ENCODE assay signal across 22 cellular contexts in genomic region chr17:51913491-51913890, GRCh38.
DNase-seq lines count a peak whose midpoint lies in the region; FAIRE-seq and TF ChIP-seq lines count a peak whose summit lies in the region.
"Had no signal": no experiment of that assay in that cellular context is flagged by ENCODE, and none has a peak within 500 bp of the region (broad histone marks: within the 10 kb centered on the region; RNA-seq: fewer than 3 reads in every experiment).

No MANE protein-coding gene starts in this region.

- no peaks in the 10 kb centered on the region for H3K36me3 ChIP-seq in OCI-LY3 (replicated peaks; ENCODE audit: low read depth, low read length)
- no peaks in the 10 kb centered on the region for H3K36me3 ChIP-seq in H1 (ENCODE audit: control insufficient read depth in 2 of 4, insufficient read depth in 4 of 4, low read length in 3 of 4)

- H2BK20ac ChIP-seq in H1 (ENCODE audit: low read length), result no peak overlapping the region

- no peak overlapping the region for H3K27ac ChIP-seq in OCI-LY3 (ENCODE audit: low read length)
- no peak overlapping the region for H3K27ac ChIP-seq in H1 (ENCODE audit: low read depth, low read length)
- H3K27ac ChIP-seq: 22Rv1, A549, C4-2B had no signal

- no peak overlapping the region for H4K91ac ChIP-seq in H1 (replicated peaks; ENCODE audit: insufficient read length, low read length)

- no peak overlapping the region for H2BK120ac ChIP-seq in H1 (replicated peaks; ENCODE audit: low read depth, low read length)

- H2AFZ ChIP-seq in OCI-LY3 (ENCODE audit: low read depth, low read length) (no peak overlapping the region), H1 (ENCODE audit: low read length) (no peak overlapping the region)

- H3K9me3 ChIP-seq in OCI-LY3 (ENCODE audit: insufficient read depth, low read length) (no peaks in the 10 kb centered on the region), H1 (ENCODE audit: insufficient read depth in 2 of 2, low read depth in 1 of 2, low read length in 1 of 2) (no peaks in the 10 kb centered on the region; a peak in 1 of 4 replicates)
- H3K9me3 ChIP-seq: A549, Caco-2 had no signal

- H3K9me3 Mint-ChIP-seq in nephron, result no peaks in the 10 kb centered on the region
- H3K9me3 Mint-ChIP-seq: CD4-positive, alpha-beta T cell had no signal

- CTCF ChIA-PET in H1 (lab: Charles Lee; ENCODE audit: partially characterized antibody), result interaction anchor here (1.2 kb wide), 1 partner anchor 12 kb away, joined by 3 read pairs; no protein-coding TSS in a partner anchor

- TF ChIP-seq POLR2A in H1 (IDR thresholded peaks at IDR 0.05; ENCODE audit: control extremely low read depth in 1 of 2, low read depth in 2 of 2, low read length in 2 of 2), result no peak

- no peaks in the 10 kb centered on the region for H3K79me1 ChIP-seq in H1 (ENCODE audit: low read depth, low read length)

- POLR2A ChIA-PET in H1 (lab: Charles Lee; ENCODE audit: partially characterized antibody), result no interaction called here

- no peak overlapping the region for H3K14ac ChIP-seq in H1 (ENCODE audit: insufficient read length)

- H3K23ac ChIP-seq in H1 (ENCODE audit: insufficient read length), result no peak overlapping the region

- DNase-seq in G401 (ENCODE audit: low spot score) (peak; percentile 79), H1 (ENCODE audit: low read depth in 1 of 2, low spot score in 2 of 2) (no peak), GM19239 (ENCODE audit: insufficient read length, low spot score) (no peak), NCI-H82 treated with DMSO at 0.1 percent for 48 hours (lab: John Stamatoyannopoulos, UW; ENCODE audit: unreplicated experiment) (no peak), NCI-H1694 treated with DMSO at 0.1 percent for 48 hours (lab: John Stamatoyannopoulos, UW) (no peak), NCI-H2196 treated with DMSO at 0.1 percent for 48 hours (lab: John Stamatoyannopoulos, UW; ENCODE audit: unreplicated experiment) (no peak)
- DNase-seq: AML-193; Caco-2; CD4-positive, alpha-beta T cell; GDM1; HCEC 1CT had no signal

- H3K4ac ChIP-seq in H1 (replicated peaks; ENCODE audit: insufficient read length, low read depth, low read length), result no peak overlapping the region

- no peak for TF ChIP-seq EP300 in H1 (IDR thresholded peaks at IDR 0.05; ENCODE audit: borderline replicate concordance in 1 of 2, low read depth in 2 of 2, low read length in 2 of 2)

- H3K23me2 ChIP-seq in H1 (ENCODE audit: low read depth, low read length), result no peaks in the 10 kb centered on the region

- H4K20me1 ChIP-seq in OCI-LY3 (ENCODE audit: insufficient read depth, low read length), result no peaks in the 10 kb centered on the region
- H4K20me1 ChIP-seq in H1 (replicated peaks in 1 of 2; ENCODE audit: control insufficient read depth in 1 of 2, insufficient read depth in 2 of 2, low read length in 2 of 2), result no peaks in the 10 kb centered on the region

- H3K27me3 Mint-ChIP-seq in nephron (ENCODE audit: low read depth), result no peaks in the 10 kb centered on the region
- H3K27me3 Mint-ChIP-seq: IgD-negative memory B cell had no signal

- peak overlapping the region; percentile 21; the same call in 1 of the 2 replicates for H3K18ac ChIP-seq in H1 (ENCODE audit: extremely low read depth, low read length)

- H3K9ac ChIP-seq in OCI-LY3 (ENCODE audit: low read length), result no peak overlapping the region
- H3K9ac ChIP-seq in H1 (replicated peaks in 1 of 4; ENCODE audit: extremely low read depth in 1 of 4, low read depth in 3 of 4, low read length in 3 of 4), result no peak overlapping the region

- H2BK15ac ChIP-seq in H1 (ENCODE audit: low read length), result no peak overlapping the region

- no peak overlapping the region for H2BK12ac ChIP-seq in H1 (ENCODE audit: low read depth, low read length)

- TF ChIP-seq RAD21 in H1 (IDR thresholded peaks at IDR 0.05 in 1 of 2, conservative IDR thresholded peaks at IDR 0.05 in 1 of 2; ENCODE audit: low read depth in 2 of 2, low read length in 2 of 2), result no peak

- H3K79me2 ChIP-seq in OCI-LY3 (ENCODE audit: low read length), result no peaks in the 10 kb centered on the region
- H3K79me2 ChIP-seq in H1 (ENCODE audit: control insufficient read depth in 1 of 2, insufficient read depth in 2 of 2, low read length in 2 of 2), result no peaks in the 10 kb centered on the region

- TF ChIP-seq CTCF in OCI-LY3 (IDR thresholded peaks at IDR 0.05; ENCODE audit: low read depth, low read length), result no peak
- no peak for TF ChIP-seq CTCF in H1 (IDR thresholded peaks at IDR 0.05; ENCODE audit: control extremely low read depth in 1 of 3, insufficient read depth in 1 of 3, low read depth in 1 of 3, low read length in 3 of 3)
- no peak for TF ChIP-seq CTCF in nephron (IDR thresholded peaks at IDR 0.05; ENCODE audit: unreplicated experiment in 3 of 3)

- H4K5ac ChIP-seq in H1 (ENCODE audit: insufficient read length, low read depth, low read length), result no peak overlapping the region

- H3K4me1 ChIP-seq in OCI-LY3 (ENCODE audit: low read length), result peaks cover 52% of the 10 kb centered on the region
- peaks cover 3 to 19% (median 8%) of the 10 kb centered on the region in 4 experiments for H3K4me1 ChIP-seq in H1 (replicated peaks in 1 of 4; ENCODE audit: control insufficient read depth in 3 of 4, insufficient read depth in 4 of 4, low read length in 3 of 4)
- H3K4me1 ChIP-seq: A549, Caco-2 had no signal

- no peak overlapping the region for H2AK5ac ChIP-seq in H1 (ENCODE audit: low read depth, low read length)

- FAIRE-seq in H1 (lab: Jason Lieb, UNC) (no peak), GM19239 (lab: Jason Lieb, UNC) (no peak)
- FAIRE-seq: A549, D721Med, GM12892, GM18507, HepG2, HTR-8/SVneo had no signal

- H3K4me3 ChIP-seq in OCI-LY3 (ENCODE audit: low read length) (no peak overlapping the region), H1 (ENCODE audit: extremely low read depth in 1 of 4, insufficient read depth in 2 of 4, low read depth in 3 of 4, low read length in 4 of 4) (no peak overlapping the region)
- H3K4me3 ChIP-seq: A549 had no signal

- no peaks in the 10 kb centered on the region for H3K36me3 Mint-ChIP-seq in nephron (ENCODE audit: low read depth)
- H3K36me3 Mint-ChIP-seq: IgD-negative memory B cell had no signal

- H3K4me2 ChIP-seq in OCI-LY3 (ENCODE audit: low read length) (peak overlapping the region; percentile 57; the same call in 1 of the 2 replicates), H1 (ENCODE audit: insufficient read depth in 1 of 2, low read depth in 2 of 2, low read length in 2 of 2) (peak overlapping the region; percentile 29 to 47; a peak in 3 of 4 replicates)
- H3K4me2 ChIP-seq: A549 had no signal

- in situ Hi-C loops in G401 (cut with HindIII; ENCODE audit: low sequenced_read_pairs), result no loop called here

- no peak overlapping the region; the same call in 1 of the 2 replicates for H2BK5ac ChIP-seq in H1 (ENCODE audit: low read depth, low read length)

- H3K56ac ChIP-seq in H1 (replicated peaks; ENCODE audit: insufficient read length, low read depth, low read length), result no peak overlapping the region

- H3K4me1 Mint-ChIP-seq in nephron, result peaks cover 32% of the 10 kb centered on the region
- H3K4me1 Mint-ChIP-seq: IgD-negative memory B cell had no signal

- H3K27ac Mint-ChIP-seq in nephron, result peak overlapping the region in 2 of 3 experiments; percentile 57 to 67
- H3K27ac Mint-ChIP-seq: CD4-positive, alpha-beta T cell; IgD-negative memory B cell had no signal

- H3K4me3 Mint-ChIP-seq in nephron, result no peak overlapping the region
- H3K4me3 Mint-ChIP-seq: CD4-positive, alpha-beta T cell; IgD-negative memory B cell had no signal

- H3K27me3 ChIP-seq in OCI-LY3 (ENCODE audit: low read depth, low read length) (peaks cover 17% of the 10 kb centered on the region; the same call in 1 of the 2 replicates), H1 (replicated peaks in 1 of 4; ENCODE audit: control insufficient read depth in 3 of 4, extremely low read depth in 1 of 4, insufficient read depth in 3 of 4, low read length in 3 of 4) (no peaks in the 10 kb centered on the region)

- WGBS in H1 (ENCODE audit: extremely low coverage in 1 of 2, insufficient coverage in 1 of 2, insufficient read length in 1 of 2, insufficient replicate concordance in 2 of 2, low coverage in 1 of 2, low lambda C conversion rate in 2 of 2, missing lambda C conversion rate in 1 of 2), 2 experiments, result 75% methylated on average over 3 of the region's 3 CpGs; no CpG with 5 or more reads in 1 of the 2 experiments

- H4K8ac ChIP-seq in H1 (ENCODE audit: extremely low read depth, insufficient read depth, low read length), result no peak overlapping the region

TF ChIP-seq in H1, 55 proteins besides CTCF, POLR2A, EP300 and RAD21:
- no peak for TF ChIP-seq EZH2 (IDR thresholded peaks at IDR 0.05; ENCODE audit: low read depth, low read length, severe bottlenecking)
- no peak for TF ChIP-seq NANOG (IDR thresholded peaks at IDR 0.05; ENCODE audit: insufficient read depth, low read depth, low read length, poor library complexity, severe bottlenecking)
- no peak for TF ChIP-seq SIRT6 (IDR thresholded peaks at IDR 0.05; ENCODE audit: low read length)
- no peak for TF ChIP-seq RBBP5 (IDR thresholded peaks at IDR 0.05; ENCODE audit: borderline replicate concordance, low read depth, low read length)
